1 cellular context compared by ENCODE assay signal in genomic region chr7:44824894-44825526, GRCh38.
TF ChIP-seq lines count a peak whose summit lies in the region.

No MANE protein-coding gene starts in this region.

TF ChIP-seq in IMR-90, 13 proteins besides CTCF, POLR2A, EP300 and RAD21:
- TF ChIP-seq BHLHE40 (IDR thresholded peaks at IDR 0.05; ENCODE audit: low read depth, low read length) (no peak), MXI1 (IDR thresholded peaks at IDR 0.05; ENCODE audit: borderline replicate concordance, low read depth, low read length) (no peak), RCOR1 (IDR thresholded peaks at IDR 0.05; ENCODE audit: insufficient replicate concordance, low read length) (no peak), MAZ (IDR thresholded peaks at IDR 0.05; ENCODE audit: borderline replicate concordance, low read depth, low read length) (no peak), FOS (IDR thresholded peaks at IDR 0.05; ENCODE audit: low read depth, low read length) (no peak), MAFK (IDR thresholded peaks at IDR 0.05; ENCODE audit: low read depth, low read length) (no peak)
- TF ChIP-seq, protein P1, sequence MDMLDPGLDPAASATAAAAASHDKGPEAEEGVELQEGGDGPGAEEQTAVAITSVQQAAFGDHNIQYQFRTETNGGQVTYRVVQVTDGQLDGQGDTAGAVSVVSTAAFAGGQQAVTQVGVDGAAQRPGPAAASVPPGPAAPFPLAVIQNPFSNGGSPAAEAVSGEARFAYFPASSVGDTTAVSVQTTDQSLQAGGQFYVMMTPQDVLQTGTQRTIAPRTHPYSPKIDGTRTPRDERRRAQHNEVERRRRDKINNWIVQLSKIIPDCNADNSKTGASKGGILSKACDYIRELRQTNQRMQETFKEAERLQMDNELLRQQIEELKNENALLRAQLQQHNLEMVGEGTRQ (IDR thresholded peaks at IDR 0.05; ENCODE audit: low read depth, low read length), result no peak
- TF ChIP-seq, protein P2, sequence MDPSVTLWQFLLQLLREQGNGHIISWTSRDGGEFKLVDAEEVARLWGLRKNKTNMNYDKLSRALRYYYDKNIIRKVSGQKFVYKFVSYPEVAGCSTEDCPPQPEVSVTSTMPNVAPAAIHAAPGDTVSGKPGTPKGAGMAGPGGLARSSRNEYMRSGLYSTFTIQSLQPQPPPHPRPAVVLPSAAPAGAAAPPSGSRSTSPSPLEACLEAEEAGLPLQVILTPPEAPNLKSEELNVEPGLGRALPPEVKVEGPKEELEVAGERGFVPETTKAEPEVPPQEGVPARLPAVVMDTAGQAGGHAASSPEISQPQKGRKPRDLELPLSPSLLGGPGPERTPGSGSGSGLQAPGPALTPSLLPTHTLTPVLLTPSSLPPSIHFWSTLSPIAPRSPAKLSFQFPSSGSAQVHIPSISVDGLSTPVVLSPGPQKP (IDR thresholded peaks at IDR 0.05; ENCODE audit: borderline replicate concordance, low read depth, low read length), result no peak
TF ChIP-seq in IMR-90: peak in this region for 0.
